In the genomic region with DNA sequence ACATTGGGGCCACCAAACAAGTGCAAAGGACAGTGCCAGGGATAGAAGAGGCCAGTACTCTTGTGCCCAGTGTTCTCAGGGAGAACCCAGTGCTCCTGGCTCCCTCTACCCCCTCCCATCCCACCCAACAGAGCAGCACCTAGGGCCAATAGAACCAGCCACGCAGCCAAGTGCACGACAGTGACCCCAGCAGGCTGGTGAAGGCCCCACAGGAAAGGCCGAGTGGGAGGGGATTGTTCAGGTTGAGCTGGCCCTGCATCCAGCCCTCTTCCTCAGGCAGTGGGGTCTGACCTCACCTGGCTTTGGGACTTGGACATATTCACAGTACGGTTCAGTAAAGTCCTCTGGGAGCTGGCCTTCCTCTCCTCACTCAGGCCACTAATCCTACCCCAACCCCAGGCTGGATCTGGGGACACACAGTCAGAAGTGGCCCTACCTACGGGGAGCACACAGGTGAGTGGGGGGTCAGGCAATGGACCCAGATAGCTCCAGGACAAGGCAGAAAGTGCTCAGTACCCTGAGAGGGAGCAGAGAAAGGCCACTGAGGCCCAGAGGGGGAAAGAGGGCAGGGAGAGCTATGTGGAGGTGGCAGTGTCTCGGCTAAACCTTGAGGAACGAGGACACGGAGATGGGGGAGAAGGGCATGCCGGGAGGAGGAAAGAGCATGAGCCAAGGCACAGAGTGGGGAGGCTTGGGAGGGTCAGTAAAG, we compare ENCODE assay signal across 1 cellular context.
TF ChIP-seq lines count a peak whose summit lies in the region.

No MANE protein-coding gene starts in this region.

TF ChIP-seq in HepG2, 621 proteins besides CTCF, POLR2A, EP300 and RAD21:
- TF ChIP-seq FOXP1 (IDR thresholded peaks at IDR 0.05) (no peak), FOXP1 (CRISPR knock-in tag; IDR thresholded peaks at IDR 0.05) (no peak), HNF4G (IDR thresholded peaks at IDR 0.05; ENCODE audit: borderline replicate concordance, low read depth, low read length) (no peak), HNF4G (CRISPR knock-in tag; IDR thresholded peaks at IDR 0.05; ENCODE audit: borderline replicate concordance, low read depth) (no peak), KLF13 (CRISPR knock-in tag; IDR thresholded peaks at IDR 0.05) (no peak), CAMTA2 (CRISPR knock-in tag; IDR thresholded peaks at IDR 0.05; ENCODE audit: borderline replicate concordance) (no peak), MTA1 (CRISPR knock-in tag; IDR thresholded peaks at IDR 0.05; ENCODE audit: borderline replicate concordance) (peak; percentile 29; the same call in 1 of the 2 replicates), JUN (CRISPR knock-in tag; IDR thresholded peaks at IDR 0.05) (no peak), MEIS2 (CRISPR knock-in tag; IDR thresholded peaks at IDR 0.05) (no peak), RXRA (CRISPR knock-in tag; IDR thresholded peaks at IDR 0.05) (no peak), IRX3 (CRISPR knock-in tag; IDR thresholded peaks at IDR 0.05; ENCODE audit: borderline replicate concordance, low read depth) (no peak), XBP1 (CRISPR knock-in tag; IDR thresholded peaks at IDR 0.05) (no peak), ZNF781 (CRISPR knock-in tag; IDR thresholded peaks at IDR 0.05; ENCODE audit: borderline replicate concordance, not compliant biosample characterization) (no peak), STAG1 (CRISPR knock-in tag; IDR thresholded peaks at IDR 0.05) (peak; percentile 25; the same call in 1 of the 2 replicates), ZNF468 (CRISPR knock-in tag; IDR thresholded peaks at IDR 0.05) (no peak), ZNF460 (CRISPR knock-in tag; IDR thresholded peaks at IDR 0.05; ENCODE audit: borderline replicate concordance) (no peak), RBM22 (optimal IDR thresholded peaks at IDR 0.05; ENCODE audit: low read length) (peak; percentile 40)
- TF ChIP-seq, protein P1, sequence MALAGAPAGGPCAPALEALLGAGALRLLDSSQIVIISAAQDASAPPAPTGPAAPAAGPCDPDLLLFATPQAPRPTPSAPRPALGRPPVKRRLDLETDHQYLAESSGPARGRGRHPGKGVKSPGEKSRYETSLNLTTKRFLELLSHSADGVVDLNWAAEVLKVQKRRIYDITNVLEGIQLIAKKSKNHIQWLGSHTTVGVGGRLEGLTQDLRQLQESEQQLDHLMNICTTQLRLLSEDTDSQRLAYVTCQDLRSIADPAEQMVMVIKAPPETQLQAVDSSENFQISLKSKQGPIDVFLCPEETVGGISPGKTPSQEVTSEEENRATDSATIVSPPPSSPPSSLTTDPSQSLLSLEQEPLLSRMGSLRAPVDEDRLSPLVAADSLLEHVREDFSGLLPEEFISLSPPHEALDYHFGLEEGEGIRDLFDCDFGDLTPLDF (CRISPR knock-in tag; IDR thresholded peaks at IDR 0.05) = no peak
- TF ChIP-seq, protein P2, sequence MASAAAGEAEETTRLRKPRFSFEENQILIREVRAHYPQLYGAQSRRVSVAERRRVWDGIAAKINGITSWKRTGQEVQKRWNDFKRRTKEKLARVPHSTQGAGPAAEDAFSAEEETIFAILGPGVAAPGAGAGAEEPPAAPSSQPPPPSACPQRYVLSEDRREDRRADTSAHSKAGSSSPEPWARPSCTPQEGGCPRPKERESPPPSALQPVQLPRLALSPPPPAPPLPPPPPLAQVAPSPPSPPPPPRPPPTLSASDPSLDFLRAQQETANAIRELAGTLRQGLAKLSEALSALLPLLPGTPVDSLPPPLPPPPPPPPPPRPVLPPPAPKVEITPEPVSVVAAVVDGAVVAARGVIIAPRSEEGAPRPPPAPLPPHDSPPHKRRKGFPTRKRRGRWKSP (CRISPR knock-in tag; IDR thresholded peaks at IDR 0.05) = no peak
- TF ChIP-seq, protein P3, sequence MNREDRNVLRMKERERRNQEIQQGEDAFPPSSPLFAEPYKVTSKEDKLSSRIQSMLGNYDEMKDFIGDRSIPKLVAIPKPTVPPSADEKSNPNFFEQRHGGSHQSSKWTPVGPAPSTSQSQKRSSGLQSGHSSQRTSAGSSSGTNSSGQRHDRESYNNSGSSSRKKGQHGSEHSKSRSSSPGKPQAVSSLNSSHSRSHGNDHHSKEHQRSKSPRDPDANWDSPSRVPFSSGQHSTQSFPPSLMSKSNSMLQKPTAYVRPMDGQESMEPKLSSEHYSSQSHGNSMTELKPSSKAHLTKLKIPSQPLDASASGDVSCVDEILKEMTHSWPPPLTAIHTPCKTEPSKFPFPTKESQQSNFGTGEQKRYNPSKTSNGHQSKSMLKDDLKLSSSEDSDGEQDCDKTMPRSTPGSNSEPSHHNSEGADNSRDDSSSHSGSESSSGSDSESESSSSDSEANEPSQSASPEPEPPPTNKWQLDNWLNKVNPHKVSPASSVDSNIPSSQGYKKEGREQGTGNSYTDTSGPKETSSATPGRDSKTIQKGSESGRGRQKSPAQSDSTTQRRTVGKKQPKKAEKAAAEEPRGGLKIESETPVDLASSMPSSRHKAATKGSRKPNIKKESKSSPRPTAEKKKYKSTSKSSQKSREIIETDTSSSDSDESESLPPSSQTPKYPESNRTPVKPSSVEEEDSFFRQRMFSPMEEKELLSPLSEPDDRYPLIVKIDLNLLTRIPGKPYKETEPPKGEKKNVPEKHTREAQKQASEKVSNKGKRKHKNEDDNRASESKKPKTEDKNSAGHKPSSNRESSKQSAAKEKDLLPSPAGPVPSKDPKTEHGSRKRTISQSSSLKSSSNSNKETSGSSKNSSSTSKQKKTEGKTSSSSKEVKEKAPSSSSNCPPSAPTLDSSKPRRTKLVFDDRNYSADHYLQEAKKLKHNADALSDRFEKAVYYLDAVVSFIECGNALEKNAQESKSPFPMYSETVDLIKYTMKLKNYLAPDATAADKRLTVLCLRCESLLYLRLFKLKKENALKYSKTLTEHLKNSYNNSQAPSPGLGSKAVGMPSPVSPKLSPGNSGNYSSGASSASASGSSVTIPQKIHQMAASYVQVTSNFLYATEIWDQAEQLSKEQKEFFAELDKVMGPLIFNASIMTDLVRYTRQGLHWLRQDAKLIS (CRISPR knock-in tag; IDR thresholded peaks at IDR 0.05) = no peak
- TF ChIP-seq, protein P4, sequence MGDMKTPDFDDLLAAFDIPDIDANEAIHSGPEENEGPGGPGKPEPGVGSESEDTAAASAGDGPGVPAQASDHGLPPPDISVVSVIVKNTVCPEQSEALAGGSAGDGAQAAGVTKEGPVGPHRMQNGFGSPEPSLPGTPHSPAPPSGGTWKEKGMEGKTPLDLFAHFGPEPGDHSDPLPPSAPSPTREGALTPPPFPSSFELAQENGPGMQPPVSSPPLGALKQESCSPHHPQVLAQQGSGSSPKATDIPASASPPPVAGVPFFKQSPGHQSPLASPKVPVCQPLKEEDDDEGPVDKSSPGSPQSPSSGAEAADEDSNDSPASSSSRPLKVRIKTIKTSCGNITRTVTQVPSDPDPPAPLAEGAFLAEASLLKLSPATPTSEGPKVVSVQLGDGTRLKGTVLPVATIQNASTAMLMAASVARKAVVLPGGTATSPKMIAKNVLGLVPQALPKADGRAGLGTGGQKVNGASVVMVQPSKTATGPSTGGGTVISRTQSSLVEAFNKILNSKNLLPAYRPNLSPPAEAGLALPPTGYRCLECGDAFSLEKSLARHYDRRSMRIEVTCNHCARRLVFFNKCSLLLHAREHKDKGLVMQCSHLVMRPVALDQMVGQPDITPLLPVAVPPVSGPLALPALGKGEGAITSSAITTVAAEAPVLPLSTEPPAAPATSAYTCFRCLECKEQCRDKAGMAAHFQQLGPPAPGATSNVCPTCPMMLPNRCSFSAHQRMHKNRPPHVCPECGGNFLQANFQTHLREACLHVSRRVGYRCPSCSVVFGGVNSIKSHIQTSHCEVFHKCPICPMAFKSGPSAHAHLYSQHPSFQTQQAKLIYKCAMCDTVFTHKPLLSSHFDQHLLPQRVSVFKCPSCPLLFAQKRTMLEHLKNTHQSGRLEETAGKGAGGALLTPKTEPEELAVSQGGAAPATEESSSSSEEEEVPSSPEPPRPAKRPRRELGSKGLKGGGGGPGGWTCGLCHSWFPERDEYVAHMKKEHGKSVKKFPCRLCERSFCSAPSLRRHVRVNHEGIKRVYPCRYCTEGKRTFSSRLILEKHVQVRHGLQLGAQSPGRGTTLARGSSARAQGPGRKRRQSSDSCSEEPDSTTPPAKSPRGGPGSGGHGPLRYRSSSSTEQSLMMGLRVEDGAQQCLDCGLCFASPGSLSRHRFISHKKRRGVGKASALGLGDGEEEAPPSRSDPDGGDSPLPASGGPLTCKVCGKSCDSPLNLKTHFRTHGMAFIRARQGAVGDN (CRISPR knock-in tag; IDR thresholded peaks at IDR 0.05) = peak; percentile 31
- TF ChIP-seq, protein P5, sequence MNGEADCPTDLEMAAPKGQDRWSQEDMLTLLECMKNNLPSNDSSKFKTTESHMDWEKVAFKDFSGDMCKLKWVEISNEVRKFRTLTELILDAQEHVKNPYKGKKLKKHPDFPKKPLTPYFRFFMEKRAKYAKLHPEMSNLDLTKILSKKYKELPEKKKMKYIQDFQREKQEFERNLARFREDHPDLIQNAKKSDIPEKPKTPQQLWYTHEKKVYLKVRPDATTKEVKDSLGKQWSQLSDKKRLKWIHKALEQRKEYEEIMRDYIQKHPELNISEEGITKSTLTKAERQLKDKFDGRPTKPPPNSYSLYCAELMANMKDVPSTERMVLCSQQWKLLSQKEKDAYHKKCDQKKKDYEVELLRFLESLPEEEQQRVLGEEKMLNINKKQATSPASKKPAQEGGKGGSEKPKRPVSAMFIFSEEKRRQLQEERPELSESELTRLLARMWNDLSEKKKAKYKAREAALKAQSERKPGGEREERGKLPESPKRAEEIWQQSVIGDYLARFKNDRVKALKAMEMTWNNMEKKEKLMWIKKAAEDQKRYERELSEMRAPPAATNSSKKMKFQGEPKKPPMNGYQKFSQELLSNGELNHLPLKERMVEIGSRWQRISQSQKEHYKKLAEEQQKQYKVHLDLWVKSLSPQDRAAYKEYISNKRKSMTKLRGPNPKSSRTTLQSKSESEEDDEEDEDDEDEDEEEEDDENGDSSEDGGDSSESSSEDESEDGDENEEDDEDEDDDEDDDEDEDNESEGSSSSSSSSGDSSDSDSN (CRISPR knock-in tag; IDR thresholded peaks at IDR 0.05) = no peak
- TF ChIP-seq, protein P6, sequence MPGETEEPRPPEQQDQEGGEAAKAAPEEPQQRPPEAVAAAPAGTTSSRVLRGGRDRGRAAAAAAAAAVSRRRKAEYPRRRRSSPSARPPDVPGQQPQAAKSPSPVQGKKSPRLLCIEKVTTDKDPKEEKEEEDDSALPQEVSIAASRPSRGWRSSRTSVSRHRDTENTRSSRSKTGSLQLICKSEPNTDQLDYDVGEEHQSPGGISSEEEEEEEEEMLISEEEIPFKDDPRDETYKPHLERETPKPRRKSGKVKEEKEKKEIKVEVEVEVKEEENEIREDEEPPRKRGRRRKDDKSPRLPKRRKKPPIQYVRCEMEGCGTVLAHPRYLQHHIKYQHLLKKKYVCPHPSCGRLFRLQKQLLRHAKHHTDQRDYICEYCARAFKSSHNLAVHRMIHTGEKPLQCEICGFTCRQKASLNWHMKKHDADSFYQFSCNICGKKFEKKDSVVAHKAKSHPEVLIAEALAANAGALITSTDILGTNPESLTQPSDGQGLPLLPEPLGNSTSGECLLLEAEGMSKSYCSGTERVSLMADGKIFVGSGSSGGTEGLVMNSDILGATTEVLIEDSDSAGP (CRISPR knock-in tag; IDR thresholded peaks at IDR 0.05; ENCODE audit: borderline replicate concordance) = peak; percentile 21; the same call in 1 of the 2 replicates
